ENCODE assay signal across 12 cellular contexts in the genomic region with DNA sequence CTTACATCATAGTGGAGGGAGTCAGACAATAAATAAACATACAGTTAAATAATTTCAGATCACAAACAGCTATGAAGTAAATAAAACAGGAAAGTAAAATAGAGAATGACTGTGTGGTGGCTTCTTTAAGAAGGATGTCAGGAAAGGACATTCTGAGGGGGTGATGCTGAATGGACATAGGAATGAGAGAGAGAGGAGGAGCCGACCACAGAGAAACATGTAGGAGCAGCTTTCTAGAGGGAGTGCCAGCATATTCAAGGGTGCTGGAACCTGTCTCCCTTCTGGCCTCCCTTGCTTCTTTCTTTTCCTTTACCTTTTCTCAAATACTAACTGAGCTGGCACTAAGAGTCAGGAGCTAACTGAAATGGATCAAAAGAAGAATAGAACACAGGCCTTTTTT. TPM values are rescaled to one million over a fixed set of nuclear protein-coding genes. Genes with fewer than 3 reads are reported as not detected.
DNase-seq lines count a peak whose midpoint lies in the region; ATAC-seq, FAIRE-seq and TF ChIP-seq lines count a peak whose summit lies in the region.
"Had no signal": no experiment of that assay in that cellular context is flagged by ENCODE, and none has a peak within 500 bp of the region (broad histone marks: within the 10 kb centered on the region; RNA-seq: fewer than 3 reads in every experiment).

No MANE protein-coding gene starts in this region.

- no peaks in the 10 kb centered on the region for H3K36me3 ChIP-seq in ascending aorta
- no peaks in the 10 kb centered on the region for H3K36me3 ChIP-seq in kidney (ENCODE audit: control insufficient read depth in 1 of 2, insufficient read depth in 2 of 2, low read length in 2 of 2)
- no peaks in the 10 kb centered on the region for H3K36me3 ChIP-seq in tibial artery

- H3K27ac ChIP-seq in ascending aorta (peak overlapping the region; percentile 81 to 83), kidney (ENCODE audit: low read depth in 2 of 2, low read length in 2 of 2) (peak overlapping the region; percentile 64 to 82), tibial artery (peak overlapping the region; percentile 27 to 66)

- DNase-seq in activated T-cell treated with anti-CD3 and anti-CD28 coated beads, Interleukin-2, amount 50 U/mL, for 24 hours = no peak
- DNase-seq in activated T-cell treated with anti-CD3 and anti-CD28 coated beads, Interleukin-2, amount 50 U/mL, for 48 hours = no peak
- DNase-seq in ascending aorta (ENCODE audit: low spot score in 2 of 2) = no peak
- no peak for DNase-seq in kidney
- no peak for DNase-seq in tibial artery
- no peak for DNase-seq in central memory CD4-positive, alpha-beta T cell
- no peak for DNase-seq in HuH-7 (ENCODE audit: low spot score)
- DNase-seq: caudate nucleus, T-helper 2 cell had no signal

- peaks cover 35% of the 10 kb centered on the region for H3K4me1 Mint-ChIP-seq in activated T-cell treated with anti-CD3 and anti-CD28 coated beads, Interleukin-2, amount 50 U/mL, for 24 hours (ENCODE audit: low read depth)

- FAIRE-seq in kidney (lab: Jason Lieb, UNC) = no peak
- FAIRE-seq: A204.1 had no signal

- peak overlapping the region; percentile 69 for H3K27ac Mint-ChIP-seq in activated T-cell treated with anti-CD3 and anti-CD28 coated beads, Interleukin-2, amount 50 U/mL, for 24 hours

- H3K4me1 ChIP-seq in ascending aorta (peaks cover 10 to 26% of the 10 kb centered on the region in 2 donors), kidney (ENCODE audit: control insufficient read depth in 1 of 2, insufficient read depth in 1 of 2, low read depth in 1 of 2, low read length in 2 of 2) (peaks cover 0 to 7% of the 10 kb centered on the region in 2 donors), tibial artery (peaks cover 0 to 23% (median 16%) of the 10 kb centered on the region in 4 donors)

- H3K9me3 Mint-ChIP-seq in activated T-cell treated with anti-CD3 and anti-CD28 coated beads, Interleukin-2, amount 50 U/mL, for 24 hours = no peaks in the 10 kb centered on the region
- H3K9me3 Mint-ChIP-seq: IgD-negative memory B cell had no signal

- no peak overlapping the region for H3K9ac ChIP-seq in kidney (ENCODE audit: low read length in 2 of 2)

- H3K36me3 Mint-ChIP-seq in activated T-cell treated with anti-CD3 and anti-CD28 coated beads, Interleukin-2, amount 50 U/mL, for 24 hours (ENCODE audit: low read depth) = no peaks in the 10 kb centered on the region

- ATAC-seq in GM21786 (IDR thresholded peaks at IDR 0.05; ENCODE audit: unreplicated experiment) = no peak

- intact Hi-C loops in ascending aorta (cut with DNase I) = loop anchor here (1.0 to 5.0 kb wide), 3 partner anchors 17 to 590 kb away; a partner anchor contains a TSS
- intact Hi-C loops in kidney (cut with DNase I) = no loop called here
- intact Hi-C loops in tibial artery (cut with DNase I; ENCODE audit: low total_unique reads) = no loop called here

- H3K4me3 ChIP-seq in ascending aorta = no peak overlapping the region
- no peak overlapping the region for H3K4me3 ChIP-seq in kidney (ENCODE audit: low read length in 2 of 2)
- H3K4me3 ChIP-seq in tibial artery = no peak overlapping the region

- peaks cover 58% of the 10 kb centered on the region for H3K27me3 Mint-ChIP-seq in activated T-cell treated with anti-CD3 and anti-CD28 coated beads, Interleukin-2, amount 50 U/mL, for 24 hours
- H3K27me3 Mint-ChIP-seq: IgD-negative memory B cell had no signal

- H3K27me3 ChIP-seq in ascending aorta = no peaks in the 10 kb centered on the region
- H3K27me3 ChIP-seq in tibial artery = no peaks in the 10 kb centered on the region

- H3K4me3 Mint-ChIP-seq in activated T-cell treated with anti-CD3 and anti-CD28 coated beads, Interleukin-2, amount 50 U/mL, for 24 hours = no peak overlapping the region

- H3K9me3 ChIP-seq in ascending aorta (no peaks in the 10 kb centered on the region), kidney (ENCODE audit: control insufficient read depth in 1 of 2, low read length in 2 of 2) (no peaks in the 10 kb centered on the region), tibial artery (no peaks in the 10 kb centered on the region)

- TF ChIP-seq CTCF in ascending aorta (IDR thresholded peaks at IDR 0.05) (no peak), kidney (IDR thresholded peaks at IDR 0.05; ENCODE audit: borderline replicate concordance, extremely low read depth, insufficient read depth) (no peak), tibial artery (IDR thresholded peaks at IDR 0.05) (no peak)

RNA-seq across cellular contexts. Expression of a gene that starts 20.5 kb away (rescaled TPM):
- total RNA-seq in ascending aorta (3.7 TPM), kidney (27.1 TPM)
- 7.8 TPM for polyA plus RNA-seq in kidney (ENCODE audit: insufficient read depth, low read depth, low replicate concordance)

RNA-seq across cellular contexts. Expression of a gene that starts 37.5 kb away (rescaled TPM):
- total RNA-seq in ascending aorta = 2.3 TPM
- total RNA-seq in kidney = 18.7 TPM
- polyA plus RNA-seq in kidney (ENCODE audit: insufficient read depth, low read depth, low replicate concordance) = 15.0 TPM
